ENCODE assay signal across 8 cellular contexts in genomic region chr10:72087392-72087968, GRCh38. TPM values are rescaled to one million over a fixed set of nuclear protein-coding genes. Genes with fewer than 3 reads are reported as not detected.
DNase-seq lines count a peak whose midpoint lies in the region; ATAC-seq and TF ChIP-seq lines count a peak whose summit lies in the region.

No MANE protein-coding gene starts in this region.

- H3K36me3 ChIP-seq in A673 (ENCODE audit: insufficient read depth, low read length, poor library complexity, severe bottlenecking) (no peaks in the 10 kb centered on the region), SU-DHL-6 (ENCODE audit: low read length) (no peaks in the 10 kb centered on the region), mucosa of descending colon (ENCODE audit: low read depth) (no peaks in the 10 kb centered on the region), upper lobe of left lung (no peaks in the 10 kb centered on the region), Karpas-422 (ENCODE audit: insufficient read depth, low read length) (no peaks in the 10 kb centered on the region)

- H3K4me1 ChIP-seq in A673 (ENCODE audit: insufficient read depth, low read length, poor library complexity, severe bottlenecking) (peaks cover 18% of the 10 kb centered on the region), mucosa of descending colon (ENCODE audit: low read depth) (peaks cover 19% of the 10 kb centered on the region), upper lobe of left lung (peaks cover 24 to 48% (median 38%) of the 10 kb centered on the region in 4 donors), Karpas-422 (ENCODE audit: low read length) (peaks cover 15% of the 10 kb centered on the region)

- intact Hi-C loops in A673 (cut with micrococcal nuclease; ENCODE audit: unreplicated experiment) (no loop called here), mucosa of descending colon (cut with DNase I, micrococcal nuclease) (no loop called here)

- H3K79me2 ChIP-seq in SU-DHL-6 (ENCODE audit: insufficient read depth, low read length) (no peaks in the 10 kb centered on the region), Karpas-422 (ENCODE audit: low read length) (no peaks in the 10 kb centered on the region)

- H3K4me3 ChIP-seq in A673 (ENCODE audit: low read depth, low read length, poor library complexity, severe bottlenecking): peak overlapping the region; percentile 40
- H3K4me3 ChIP-seq in SU-DHL-6 (ENCODE audit: insufficient read depth, low read length, poor library complexity, severe bottlenecking): peak overlapping the region; percentile 30
- peak overlapping the region; percentile 19 for H3K4me3 ChIP-seq in mucosa of descending colon
- peak overlapping the region; percentile 55 to 74 (median 60) for H3K4me3 ChIP-seq in upper lobe of left lung
- no peak overlapping the region for H3K4me3 ChIP-seq in Karpas-422 (ENCODE audit: low read length)

- no peaks in the 10 kb centered on the region for H3F3A ChIP-seq in SU-DHL-6 (ENCODE audit: insufficient read depth)

- H3K27ac ChIP-seq in A673 (ENCODE audit: low read depth, low read length, poor library complexity, severe bottlenecking): no peak overlapping the region
- no peak overlapping the region for H3K27ac ChIP-seq in SU-DHL-6 (ENCODE audit: low read depth, low read length)
- H3K27ac ChIP-seq in cingulate gyrus (ENCODE audit: low read depth, low read length): peak overlapping the region; percentile 78
- H3K27ac ChIP-seq in upper lobe of left lung: peak overlapping the region; percentile 82 to 90 (median 87)
- no peak overlapping the region for H3K27ac ChIP-seq in Karpas-422 (ENCODE audit: low read length)

- no peak for TF ChIP-seq POLR2A in upper lobe of left lung (IDR thresholded peaks at IDR 0.05)

- ATAC-seq in mucosa of descending colon (peak; percentile 67), upper lobe of left lung (ENCODE audit: low FRiP score in 2 of 2) (peak; percentile 41 to 45)

- H3K9me2 ChIP-seq in SU-DHL-6 (replicated peaks; ENCODE audit: insufficient read depth, low read length): no peaks in the 10 kb centered on the region
- H3K9me2 ChIP-seq in Karpas-422 (replicated peaks; ENCODE audit: insufficient read depth, low read length): no peaks in the 10 kb centered on the region

- TF ChIP-seq EP300 in upper lobe of left lung (IDR thresholded peaks at IDR 0.05): no peak

- BruUV-seq in A673 (replicated peaks; lab: Mats Ljungman, UMichigan): no TSS peak

- DNase-seq in A673 (ENCODE audit: low spot score) (no peak), mucosa of descending colon (peak in 1 of 3 donors; percentile 71), upper lobe of left lung (peak in 1 of 2 donors; percentile 86), Karpas-422 (no peak), hippocampal formation (lab: John Stamatoyannopoulos, UW) (no peak), NCI-H510A (lab: John Stamatoyannopoulos, UW) (no peak)

- H3K9ac ChIP-seq in SU-DHL-6 (ENCODE audit: low read length): no peak overlapping the region; the same call in 1 of the 2 replicates
- no peak overlapping the region for H3K9ac ChIP-seq in Karpas-422 (ENCODE audit: low read length)

- H2AFZ ChIP-seq in SU-DHL-6 (ENCODE audit: low read depth, low read length, severe bottlenecking) (no peak overlapping the region), Karpas-422 (ENCODE audit: low read length) (no peak overlapping the region)

- H3K9me3 ChIP-seq in A673 (ENCODE audit: low read depth, low read length, poor library complexity, severe bottlenecking): no peaks in the 10 kb centered on the region
- no peaks in the 10 kb centered on the region for H3K9me3 ChIP-seq in SU-DHL-6 (ENCODE audit: insufficient read depth, low read length)
- no peaks in the 10 kb centered on the region for H3K9me3 ChIP-seq in mucosa of descending colon
- H3K9me3 ChIP-seq in upper lobe of left lung: no peaks in the 10 kb centered on the region
- H3K9me3 ChIP-seq in Karpas-422 (ENCODE audit: low read length): no peaks in the 10 kb centered on the region

- CTCF ChIA-PET in A673 (lab: Charles Lee): no interaction called here

- POLR2A ChIA-PET in A673 (lab: Charles Lee; ENCODE audit: low non-redundant PET): interaction anchor here (0.7 kb wide), 1 partner anchor 190 kb away, joined by 3 read pairs; no protein-coding TSS in a partner anchor

- TF ChIP-seq CTCF in A673 (conservative IDR thresholded peaks at IDR 0.05; ENCODE audit: low read depth, low read length): no peak
- TF ChIP-seq CTCF in SU-DHL-6 (IDR thresholded peaks at IDR 0.05; ENCODE audit: insufficient read depth, low read length, poor library complexity, severe bottlenecking): no peak
- no peak for TF ChIP-seq CTCF in mucosa of descending colon (IDR thresholded peaks at IDR 0.05)
- no peak for TF ChIP-seq CTCF in upper lobe of left lung (IDR thresholded peaks at IDR 0.05)

- H3K4me2 ChIP-seq in SU-DHL-6 (ENCODE audit: low read depth, low read length, poor library complexity, severe bottlenecking): peak overlapping the region; percentile 47
- H3K4me2 ChIP-seq in Karpas-422 (ENCODE audit: low read depth, low read length, poor library complexity, severe bottlenecking): no peak overlapping the region

- 0 to 2% methylated on average over 4 to 15 of the region's 50 CpGs for WGBS in upper lobe of left lung, 2 donors

- peaks cover 20% of the 10 kb centered on the region for H3K27me3 ChIP-seq in A673 (replicated peaks; ENCODE audit: insufficient read depth, low read depth, low read length, poor library complexity)
- no peaks in the 10 kb centered on the region for H3K27me3 ChIP-seq in SU-DHL-6 (ENCODE audit: low read length)
- peaks cover 0 to 17% (median 6%) of the 10 kb centered on the region in 4 donors for H3K27me3 ChIP-seq in upper lobe of left lung
- H3K27me3 ChIP-seq in Karpas-422 (ENCODE audit: low read length): no peaks in the 10 kb centered on the region

- H4K20me1 ChIP-seq in SU-DHL-6 (ENCODE audit: low read depth, low read length) (no peaks in the 10 kb centered on the region), Karpas-422 (ENCODE audit: insufficient read depth, low read depth, low read length) (no peaks in the 10 kb centered on the region)

RNA-seq across cellular contexts. Expression of gene SPOCK2, which starts 0.9 kb away (rescaled TPM):
- 0.11 and 0.32 TPM in 2 replicates for total RNA-seq in A673 (2021)
- 10 to 100 TPM in 1 of 3 donors, 1 to 10 TPM in 2; 3.1 to 12.3 (median 7.4) TPM for total RNA-seq in mucosa of descending colon
- 100 to 1,000 TPM in 5 of 6 donors, 10 to 100 TPM in 1; 62.9 to 532 (median 159) TPM for total RNA-seq in upper lobe of left lung
- total RNA-seq in Karpas-422 (2014; rRNA removed; shearing (Covaris generic); ENCODE audit: low replicate concordance): 4.4 TPM in 1 of 2 replicates, not detected in the other

Comparison
In these comparisons a context has a peak if more than half of its experiments do, and no peak if none do; other contexts are left out.
1. H3K27ac ChIP-seq: peak in cingulate gyrus (single experiment) and upper lobe of left lung (4 of 4); none in A673 (single experiment), SU-DHL-6 (single experiment) and Karpas-422 (single experiment).
2. RNA of gene SPOCK2, which starts 0.9 kb away (total RNA-seq): 62.9 to 532 TPM in upper lobe of left lung; 3.1 to 12.3 TPM in mucosa of descending colon, 0.11 to 0.32 TPM in A673 and 4.4 TPM in Karpas-422; every median in the first group is over 4 times any median in the second.